Comparison of ENCODE assay signal across 19 cellular contexts in genomic region chr4:84985952-84986351, GRCh38. TPM values are rescaled to one million over a fixed set of nuclear protein-coding genes. Genes with fewer than 3 reads are reported as not detected.
A peak's percentile ranks its signal among the peaks of the same experiment; 100 is the strongest.
DNase-seq lines count a peak whose midpoint lies in the region; ATAC-seq, FAIRE-seq and TF ChIP-seq lines count a peak whose summit lies in the region.
"Had no signal": no experiment of that assay in that cellular context is flagged by ENCODE, and none has a peak within 500 bp of the region (broad histone marks: within the 10 kb centered on the region; RNA-seq: fewer than 3 reads in every experiment).

No MANE protein-coding gene starts in this region.

- no TSS peak for BruUV-seq in MCF 10A (replicated peaks; lab: Mats Ljungman, UMichigan)

- H3K27me3 Mint-ChIP-seq in MCF 10A (ENCODE audit: insufficient read depth, unreplicated experiment): no peaks in the 10 kb centered on the region
- no peaks in the 10 kb centered on the region for H3K27me3 Mint-ChIP-seq in astrocyte (ENCODE audit: low read depth, unreplicated experiment)
- no peaks in the 10 kb centered on the region for H3K27me3 Mint-ChIP-seq in activated CD4-positive, alpha-beta T cell treated with anti-CD3 and anti-CD28 coated beads, Interleukin-2, amount 10 ng/mL, durations not matched to agents 7 days and 5 days
- H3K27me3 Mint-ChIP-seq: activated naive CD4-positive, alpha-beta T cell treated with anti-CD3 and anti-CD28 coated beads, Interleukin-2, amount 10 ng/mL, durations not matched to agents 7 days and 5 days had no signal

- intact Hi-C loops in MCF 10A (cut with micrococcal nuclease): no loop called here
- intact Hi-C loops in breast epithelium (cut with DNase I; ENCODE audit: low total_unique reads): no loop called here

- H3K27ac Mint-ChIP-seq in MCF 10A (ENCODE audit: low read depth, unreplicated experiment): no peak overlapping the region
- peak overlapping the region; percentile 83 for H3K27ac Mint-ChIP-seq in astrocyte (ENCODE audit: unreplicated experiment)
- no peak overlapping the region for H3K27ac Mint-ChIP-seq in activated CD4-positive, alpha-beta T cell treated with anti-CD3 and anti-CD28 coated beads, Interleukin-2, amount 10 ng/mL, durations not matched to agents 7 days and 5 days
- H3K27ac Mint-ChIP-seq: activated naive CD4-positive, alpha-beta T cell treated with anti-CD3 and anti-CD28 coated beads, Interleukin-2, amount 10 ng/mL, durations not matched to agents 7 days and 5 days; CD4-positive, alpha-beta T cell; stimulated activated naive B cell treated with anti-CD40 and anti-IgM and Interleukin-4, amounts not matched to agents 10 μg/mL and 1 μg/mL and 100 μg/mL, for 72 hours had no signal

- no peaks in the 10 kb centered on the region for H3K36me3 ChIP-seq in breast epithelium
- H3K36me3 ChIP-seq in astrocyte (ENCODE audit: insufficient read depth, low read length): no peaks in the 10 kb centered on the region
- H3K36me3 ChIP-seq: neutrophil had no signal

- H3K4me1 Mint-ChIP-seq in MCF 10A (ENCODE audit: insufficient read depth, unreplicated experiment) (no peaks in the 10 kb centered on the region), astrocyte (ENCODE audit: low read depth, unreplicated experiment) (peaks cover 5% of the 10 kb centered on the region)
- no peaks in the 10 kb centered on the region for H3K4me1 Mint-ChIP-seq in activated CD4-positive, alpha-beta T cell treated with anti-CD3 and anti-CD28 coated beads, Interleukin-2, amount 10 ng/mL, durations not matched to agents 7 days and 5 days
- H3K4me1 Mint-ChIP-seq: activated naive CD4-positive, alpha-beta T cell treated with anti-CD3 and anti-CD28 coated beads, Interleukin-2, amount 10 ng/mL, durations not matched to agents 7 days and 5 days; stimulated activated naive B cell treated with anti-CD40 and anti-IgM and Interleukin-4, amounts not matched to agents 10 μg/mL and 1 μg/mL and 100 μg/mL, for 72 hours had no signal

- TF ChIP-seq CTCF in MCF 10A (IDR thresholded peaks at IDR 0.05; ENCODE audit: unreplicated experiment) (no peak), breast epithelium (IDR thresholded peaks at IDR 0.05) (no peak), astrocyte (IDR thresholded peaks at IDR 0.05; ENCODE audit: insufficient read depth, low read depth, low read length) (no peak), foreskin fibroblast (IDR thresholded peaks at IDR 0.05; ENCODE audit: low read depth, low read length) (no peak)

- H3K4me1 ChIP-seq in breast epithelium: no peaks in the 10 kb centered on the region
- no peaks in the 10 kb centered on the region for H3K4me1 ChIP-seq in astrocyte (ENCODE audit: insufficient read depth, low read length)

- no peaks in the 10 kb centered on the region for H3K79me2 ChIP-seq in astrocyte (ENCODE audit: insufficient read depth, low read length)

- no peak for ATAC-seq in HG03095 (IDR thresholded peaks at IDR 0.05; ENCODE audit: unreplicated experiment)
- no peak for ATAC-seq in HG02798 (IDR thresholded peaks at IDR 0.05; ENCODE audit: poor library complexity, unreplicated experiment)
- ATAC-seq: stimulated activated naive B cell treated with anti-CD40 and anti-IgM and Interleukin-4, amounts not matched to agents 10 μg/mL and 1 μg/mL and 100 μg/mL, for 72 hours had no signal

- H3K9me3 Mint-ChIP-seq in MCF 10A (ENCODE audit: unreplicated experiment) (peaks cover 23% of the 10 kb centered on the region), astrocyte (ENCODE audit: unreplicated experiment) (peaks cover 35% of the 10 kb centered on the region)
- no peaks in the 10 kb centered on the region for H3K9me3 Mint-ChIP-seq in activated CD4-positive, alpha-beta T cell treated with anti-CD3 and anti-CD28 coated beads, Interleukin-2, amount 10 ng/mL, durations not matched to agents 7 days and 5 days

- FAIRE-seq in astrocyte (lab: Jason Lieb, UNC): no peak
- no peak for FAIRE-seq in urothelium cell line (lab: Jason Lieb, UNC)
- FAIRE-seq: A204.1, G401.6, GM12892 had no signal

- DNase-seq in MCF 10A (ENCODE audit: unreplicated experiment) (peak; percentile 62), breast epithelium (ENCODE audit: low spot score in 2 of 2) (no peak), astrocyte (ENCODE audit: low read depth) (peak; percentile 68), foreskin fibroblast (peak; percentile 83 to 87), urothelium cell line (ENCODE audit: low spot score) (peak; percentile 17)
- DNase-seq in activated CD4-positive, alpha-beta T cell treated with anti-CD3 and anti-CD28 coated beads, Interleukin-2, amount 10 ng/mL, durations not matched to agents 7 days and 5 days: no peak
- DNase-seq: activated CD4-positive, alpha-beta T cell treated with anti-CD3 and anti-CD28 coated beads for 4 hours; activated naive CD4-positive, alpha-beta T cell treated with anti-CD3 and anti-CD28 coated beads, Interleukin-2, amount 10 ng/mL, durations not matched to agents 7 days and 5 days; CD4-positive, alpha-beta T cell; effector CD4-positive, alpha-beta T cell; KG1; NCI-H1417; stimulated activated naive B cell treated with anti-CD40 and anti-IgM and Interleukin-4, amounts not matched to agents 10 μg/mL and 1 μg/mL and 100 μg/mL, for 72 hours had no signal

- H3K4me3 Mint-ChIP-seq in MCF 10A (ENCODE audit: unreplicated experiment) (no peak overlapping the region), astrocyte (ENCODE audit: unreplicated experiment) (no peak overlapping the region)
- no peak overlapping the region for H3K4me3 Mint-ChIP-seq in activated CD4-positive, alpha-beta T cell treated with anti-CD3 and anti-CD28 coated beads, Interleukin-2, amount 10 ng/mL, durations not matched to agents 7 days and 5 days
- H3K4me3 Mint-ChIP-seq: activated naive CD4-positive, alpha-beta T cell treated with anti-CD3 and anti-CD28 coated beads, Interleukin-2, amount 10 ng/mL, durations not matched to agents 7 days and 5 days; CD4-positive, alpha-beta T cell; stimulated activated naive B cell treated with anti-CD40 and anti-IgM and Interleukin-4, amounts not matched to agents 10 μg/mL and 1 μg/mL and 100 μg/mL, for 72 hours had no signal

- H3K9ac ChIP-seq in astrocyte (ENCODE audit: low read length): no peak overlapping the region

- POLR2A ChIA-PET in MCF 10A (lab: Yijun Ruan, JAX): no interaction called here
- POLR2A ChIA-PET in activated CD4-positive, alpha-beta T cell treated with anti-CD3 and anti-CD28 coated beads, Interleukin-2, amount 10 ng/mL, durations not matched to agents 7 days and 5 days (lab: Charles Lee): no interaction called here

- no peak overlapping the region for H3K27ac ChIP-seq in breast epithelium
- H3K27ac ChIP-seq in astrocyte (ENCODE audit: low read depth, low read length): peak overlapping the region; percentile 18
- H3K27ac ChIP-seq: neutrophil had no signal

- H4K20me1 ChIP-seq in astrocyte (ENCODE audit: insufficient read depth, low read length): no peaks in the 10 kb centered on the region

- CTCF ChIA-PET in MCF 10A (lab: Yijun Ruan, JAX): no interaction called here
- CTCF ChIA-PET in activated CD4-positive, alpha-beta T cell treated with anti-CD3 and anti-CD28 coated beads, Interleukin-2, amount 10 ng/mL, durations not matched to agents 7 days and 5 days (lab: Charles Lee): no interaction called here

- no peak for TF ChIP-seq POLR2A in breast epithelium (IDR thresholded peaks at IDR 0.05)

- H2AFZ ChIP-seq in astrocyte (ENCODE audit: low read depth, low read length): no peak overlapping the region

- H3K4me3 ChIP-seq in breast epithelium (no peak overlapping the region), astrocyte (ENCODE audit: insufficient read depth, low read depth, low read length) (no peak overlapping the region), foreskin fibroblast (ENCODE audit: low read depth in 1 of 2, low read length in 2 of 2) (no peak overlapping the region)

- peak overlapping the region; percentile 11 for H3K4me2 ChIP-seq in astrocyte (ENCODE audit: low read length)

- H3K36me3 Mint-ChIP-seq in MCF 10A (ENCODE audit: insufficient read depth, unreplicated experiment) (no peaks in the 10 kb centered on the region), astrocyte (ENCODE audit: low read depth, unreplicated experiment) (peaks cover 16% of the 10 kb centered on the region)
- no peaks in the 10 kb centered on the region for H3K36me3 Mint-ChIP-seq in activated CD4-positive, alpha-beta T cell treated with anti-CD3 and anti-CD28 coated beads, Interleukin-2, amount 10 ng/mL, durations not matched to agents 7 days and 5 days (ENCODE audit: low read depth)
- H3K36me3 Mint-ChIP-seq: activated naive CD4-positive, alpha-beta T cell treated with anti-CD3 and anti-CD28 coated beads, Interleukin-2, amount 10 ng/mL, durations not matched to agents 7 days and 5 days; stimulated activated naive B cell treated with anti-CD40 and anti-IgM and Interleukin-4, amounts not matched to agents 10 μg/mL and 1 μg/mL and 100 μg/mL, for 72 hours had no signal

- H3K27me3 ChIP-seq in breast epithelium: no peaks in the 10 kb centered on the region
- no peaks in the 10 kb centered on the region for H3K27me3 ChIP-seq in astrocyte (ENCODE audit: insufficient read depth, low read length)

- H3K9me3 ChIP-seq in breast epithelium: peaks cover 0 to 4% of the 10 kb centered on the region in 2 donors
- H3K9me3 ChIP-seq in astrocyte (ENCODE audit: insufficient read depth, low read depth, low read length): peaks cover 8% of the 10 kb centered on the region
- H3K9me3 ChIP-seq: neutrophil had no signal

RNA-seq across cellular contexts. Expression of gene WDFY3, which starts 19.5 kb away (rescaled TPM):
- 73.7 and 90.7 TPM in 2 replicates for total RNA-seq in MCF 10A (2022)
- 100 to 1,000 TPM; 119 to 156 (median 125) TPM for total RNA-seq in breast epithelium
- total RNA-seq in astrocyte: 76.6 and 89.5 TPM in 2 replicates
- under 1 TPM; 0.62 to 0.89 TPM for total RNA-seq in activated CD4-positive, alpha-beta T cell treated with anti-CD3 and anti-CD28 coated beads, Interleukin-2, amount 10 ng/mL, durations not matched to agents 7 days and 5 days

Comparison
In these comparisons a context has a peak if more than half of its experiments do, and no peak if none do; other contexts are left out.
1. DNase-seq: peak in MCF 10A (single experiment), astrocyte (single experiment), foreskin fibroblast (2 of 2) and urothelium cell line (single experiment); none in breast epithelium (0 of 2) and activated CD4-positive, alpha-beta T cell treated with anti-CD3 and anti-CD28 coated beads, Interleukin-2, amount 10 ng/mL, durations not matched to agents 7 days and 5 days (single experiment).
2. RNA of gene WDFY3, which starts 19.5 kb away (total RNA-seq): 119 to 156 TPM in breast epithelium, 73.7 to 90.7 TPM in MCF 10A and 76.6 to 89.5 TPM in astrocyte; 0.62 to 0.89 TPM in activated CD4-positive, alpha-beta T cell treated with anti-CD3 and anti-CD28 coated beads, Interleukin-2, amount 10 ng/mL, durations not matched to agents 7 days and 5 days; every median in the first group is over 10 times any median in the second.